23 cellular contexts compared by ENCODE assay signal in genomic region chr2:204015118-204015842, GRCh38.
DNase-seq lines count a peak whose midpoint lies in the region; TF ChIP-seq lines count a peak whose summit lies in the region.
"Had no signal": no experiment of that assay in that cellular context is flagged by ENCODE, and none has a peak within 500 bp of the region (broad histone marks: within the 10 kb centered on the region; RNA-seq: fewer than 3 reads in every experiment).

No MANE protein-coding gene starts in this region.

- H3K36me3 Mint-ChIP-seq in T-helper 2 cell treated with Interferon-gamma antibody and Interleukin-4, amounts not matched to agents 5 μg/mL and 100 μg/mL, for 36 hours (ENCODE audit: low read depth) = peaks cover 2% of the 10 kb centered on the region
- peaks cover 9% of the 10 kb centered on the region for H3K36me3 Mint-ChIP-seq in activated naive CD8-positive, alpha-beta T cell
- H3K36me3 Mint-ChIP-seq in activated naive CD8-positive, alpha-beta T cell treated with anti-CD3 and anti-CD28 coated beads for 36 hours = peaks cover 2% of the 10 kb centered on the region
- peaks cover 3% of the 10 kb centered on the region for H3K36me3 Mint-ChIP-seq in activated CD4-positive, alpha-beta memory T cell treated with anti-CD3 and anti-CD28 coated beads for 36 hours

- no peaks in the 10 kb centered on the region for H4K20me1 ChIP-seq in MM.1S (ENCODE audit: insufficient read depth, low read length)

- CTCF ChIA-PET in activated CD4-positive, alpha-beta memory T cell treated with anti-CD3 and anti-CD28 coated beads for 36 hours (lab: Charles Lee) = interaction anchor here (0.8 to 1.7 kb wide), 4 partner anchors 12 to 93 kb away, joined by 3 to 4 read pairs (median 3); no protein-coding TSS in a partner anchor

- no peaks in the 10 kb centered on the region for H3K9me3 ChIP-seq in MM.1S (replicated peaks; ENCODE audit: insufficient read depth, low read length)
- H3K9me3 ChIP-seq: left lung, neutrophil, sigmoid colon, SJCRH30, tibial artery had no signal

- H3K27me3 Mint-ChIP-seq in T-helper 2 cell treated with Interferon-gamma antibody and Interleukin-4, amounts not matched to agents 5 μg/mL and 100 μg/mL, for 36 hours (ENCODE audit: low read depth) = peaks cover 6% of the 10 kb centered on the region
- no peaks in the 10 kb centered on the region for H3K27me3 Mint-ChIP-seq in activated naive CD8-positive, alpha-beta T cell
- no peaks in the 10 kb centered on the region for H3K27me3 Mint-ChIP-seq in activated naive CD8-positive, alpha-beta T cell treated with anti-CD3 and anti-CD28 coated beads for 36 hours
- H3K27me3 Mint-ChIP-seq in activated CD4-positive, alpha-beta memory T cell treated with anti-CD3 and anti-CD28 coated beads for 36 hours = no peaks in the 10 kb centered on the region
- H3K27me3 Mint-ChIP-seq: progenitor cell of endocrine pancreas had no signal

- intact Hi-C loops in activated CD4-positive, alpha-beta memory T cell treated with anti-CD3 and anti-CD28 coated beads for 36 hours (cut with micrococcal nuclease) = loop anchor here (1.0 to 10.0 kb wide), 11 partner anchors 9 to 1380 kb away; partner anchors contain the start of genes FAM117B and NBEAL1

- peaks cover 30% of the 10 kb centered on the region for H3K4me1 Mint-ChIP-seq in T-helper 2 cell treated with Interferon-gamma antibody and Interleukin-4, amounts not matched to agents 5 μg/mL and 100 μg/mL, for 36 hours (ENCODE audit: low read depth)
- H3K4me1 Mint-ChIP-seq in activated naive CD8-positive, alpha-beta T cell (ENCODE audit: low read depth) = peaks cover 29% of the 10 kb centered on the region
- H3K4me1 Mint-ChIP-seq in activated naive CD8-positive, alpha-beta T cell treated with anti-CD3 and anti-CD28 coated beads for 36 hours = peaks cover 38% of the 10 kb centered on the region
- peaks cover 92% of the 10 kb centered on the region for H3K4me1 Mint-ChIP-seq in activated CD4-positive, alpha-beta memory T cell treated with anti-CD3 and anti-CD28 coated beads for 36 hours (ENCODE audit: low read depth)

- POLR2A ChIA-PET in activated CD4-positive, alpha-beta memory T cell treated with anti-CD3 and anti-CD28 coated beads for 36 hours (lab: Charles Lee) = interaction anchor here (1.1 to 2.2 kb wide), 15 partner anchors 9 to 96 kb away, joined by 3 to 15 read pairs (median 6); partner anchors contain the start of gene ICOS

- H3K4me3 ChIP-seq in epithelial cell of esophagus (ENCODE audit: low read length) (no peak overlapping the region), MM.1S (ENCODE audit: low read length) (no peak overlapping the region)
- H3K4me3 ChIP-seq: left lung, sigmoid colon, SJCRH30, tibial artery had no signal

- H3K4me1 ChIP-seq in MM.1S (ENCODE audit: low read length) = no peaks in the 10 kb centered on the region
- H3K4me1 ChIP-seq: left lung, SJCRH30 had no signal

- DNase-seq in T-helper 2 cell (peak in 3 of 5 experiments; percentile 7 to 88 (median 29)), epithelial cell of esophagus (ENCODE audit: low read depth) (peak; percentile 54), MM.1S (no peak), glomerular visceral epithelial cell (ENCODE audit: extremely low spot score) (no peak)
- DNase-seq in T-helper 2 cell treated with Interferon-gamma antibody and Interleukin-4, amounts not matched to agents 5 μg/mL and 100 μg/mL, for 36 hours (ENCODE audit: low spot score) = no peak
- DNase-seq in activated naive CD8-positive, alpha-beta T cell treated with anti-CD3 and anti-CD28 coated beads for 36 hours = no peak
- peak; percentile 67 for DNase-seq in activated CD4-positive, alpha-beta memory T cell treated with anti-CD3 and anti-CD28 coated beads for 36 hours
- DNase-seq: activated CD4-positive, alpha-beta T cell treated with anti-CD3 and anti-CD28 coated beads, Interleukin-2, amount 50 U/mL, for 1 hour; dermis blood vessel endothelial cell; DMS 273 treated with DMSO at 0.1 percent for 48 hours; Karpas-422; left lung; mesenchymal stem cell; NCI-H1436 treated with DMSO at 0.1 percent for 48 hours; NCI-H446; NCI-H774; sigmoid colon; SJCRH30; tibial artery had no signal

- H3K27me3 ChIP-seq in MM.1S (replicated peaks; ENCODE audit: insufficient read depth, low read length) = no peaks in the 10 kb centered on the region
- H3K27me3 ChIP-seq: left lung, neutrophil, sigmoid colon, SJCRH30, tibial artery had no signal

- no peak overlapping the region for H3K27ac ChIP-seq in MM.1S (ENCODE audit: low read length)
- H3K27ac ChIP-seq: 22Rv1, left lung, neutrophil, sigmoid colon, SJCRH30, tibial artery had no signal

- H3K4me3 Mint-ChIP-seq in T-helper 2 cell treated with Interferon-gamma antibody and Interleukin-4, amounts not matched to agents 5 μg/mL and 100 μg/mL, for 36 hours = no peak overlapping the region
- H3K4me3 Mint-ChIP-seq in activated naive CD8-positive, alpha-beta T cell = no peak overlapping the region
- no peak overlapping the region for H3K4me3 Mint-ChIP-seq in activated naive CD8-positive, alpha-beta T cell treated with anti-CD3 and anti-CD28 coated beads for 36 hours
- peak overlapping the region; percentile 14 for H3K4me3 Mint-ChIP-seq in activated CD4-positive, alpha-beta memory T cell treated with anti-CD3 and anti-CD28 coated beads for 36 hours

- no peaks in the 10 kb centered on the region for H3K9me2 ChIP-seq in MM.1S (replicated peaks; ENCODE audit: insufficient read depth, low read length)

- H3K79me2 ChIP-seq in MM.1S (ENCODE audit: low read length) = no peaks in the 10 kb centered on the region

- TF ChIP-seq CTCF in epithelial cell of esophagus (IDR thresholded peaks at IDR 0.05; ENCODE audit: insufficient read depth, low read depth, low read length, missing control alignments) = no peak
- TF ChIP-seq CTCF in MM.1S (IDR thresholded peaks at IDR 0.05; ENCODE audit: low read length) = no peak

- no peak overlapping the region for H3K27ac Mint-ChIP-seq in T-helper 2 cell treated with Interferon-gamma antibody and Interleukin-4, amounts not matched to agents 5 μg/mL and 100 μg/mL, for 36 hours
- peak overlapping the region; percentile 12 for H3K27ac Mint-ChIP-seq in activated naive CD8-positive, alpha-beta T cell
- H3K27ac Mint-ChIP-seq in activated naive CD8-positive, alpha-beta T cell treated with anti-CD3 and anti-CD28 coated beads for 36 hours = no peak overlapping the region
- peak overlapping the region; percentile 86 for H3K27ac Mint-ChIP-seq in activated CD4-positive, alpha-beta memory T cell treated with anti-CD3 and anti-CD28 coated beads for 36 hours
- H3K27ac Mint-ChIP-seq: progenitor cell of endocrine pancreas had no signal

- H3K9ac ChIP-seq in MM.1S (ENCODE audit: low read length) = no peak overlapping the region

- no peak overlapping the region for H3K4me2 ChIP-seq in MM.1S (ENCODE audit: low read depth, low read length)

- H2AFZ ChIP-seq in MM.1S (ENCODE audit: low read length) = no peak overlapping the region

- H3F3A ChIP-seq in MM.1S (ENCODE audit: insufficient read depth, low read length) = no peaks in the 10 kb centered on the region

- peaks cover 10% of the 10 kb centered on the region for H3K9me3 Mint-ChIP-seq in T-helper 2 cell treated with Interferon-gamma antibody and Interleukin-4, amounts not matched to agents 5 μg/mL and 100 μg/mL, for 36 hours
- peaks cover 12% of the 10 kb centered on the region for H3K9me3 Mint-ChIP-seq in activated naive CD8-positive, alpha-beta T cell (ENCODE audit: low read depth)
- peaks cover 3% of the 10 kb centered on the region for H3K9me3 Mint-ChIP-seq in activated naive CD8-positive, alpha-beta T cell treated with anti-CD3 and anti-CD28 coated beads for 36 hours
- peaks cover 4% of the 10 kb centered on the region for H3K9me3 Mint-ChIP-seq in activated CD4-positive, alpha-beta memory T cell treated with anti-CD3 and anti-CD28 coated beads for 36 hours

- H3K36me3 ChIP-seq in MM.1S (replicated peaks; ENCODE audit: insufficient read depth, low read length) = no peaks in the 10 kb centered on the region
- H3K36me3 ChIP-seq: left lung, neutrophil, sigmoid colon, SJCRH30, tibial artery had no signal

Comparison
In these comparisons a context has a peak if more than half of its experiments do, and no peak if none do; other contexts are left out.
1. DNase-seq: peak in T-helper 2 cell (3 of 5), activated CD4-positive, alpha-beta memory T cell treated with anti-CD3 and anti-CD28 coated beads for 36 hours (single experiment) and epithelial cell of esophagus (single experiment); none in T-helper 2 cell treated with Interferon-gamma antibody and Interleukin-4, amounts not matched to agents 5 μg/mL and 100 μg/mL, for 36 hours (single experiment), activated naive CD8-positive, alpha-beta T cell treated with anti-CD3 and anti-CD28 coated beads for 36 hours (single experiment), MM.1S (single experiment) and glomerular visceral epithelial cell (single experiment).
2. H3K27ac Mint-ChIP-seq: peak in activated naive CD8-positive, alpha-beta T cell (single experiment) and activated CD4-positive, alpha-beta memory T cell treated with anti-CD3 and anti-CD28 coated beads for 36 hours (single experiment); none in T-helper 2 cell treated with Interferon-gamma antibody and Interleukin-4, amounts not matched to agents 5 μg/mL and 100 μg/mL, for 36 hours (single experiment) and activated naive CD8-positive, alpha-beta T cell treated with anti-CD3 and anti-CD28 coated beads for 36 hours (single experiment).